Comparison of ENCODE assay signal across 35 cellular contexts in the genomic region with DNA sequence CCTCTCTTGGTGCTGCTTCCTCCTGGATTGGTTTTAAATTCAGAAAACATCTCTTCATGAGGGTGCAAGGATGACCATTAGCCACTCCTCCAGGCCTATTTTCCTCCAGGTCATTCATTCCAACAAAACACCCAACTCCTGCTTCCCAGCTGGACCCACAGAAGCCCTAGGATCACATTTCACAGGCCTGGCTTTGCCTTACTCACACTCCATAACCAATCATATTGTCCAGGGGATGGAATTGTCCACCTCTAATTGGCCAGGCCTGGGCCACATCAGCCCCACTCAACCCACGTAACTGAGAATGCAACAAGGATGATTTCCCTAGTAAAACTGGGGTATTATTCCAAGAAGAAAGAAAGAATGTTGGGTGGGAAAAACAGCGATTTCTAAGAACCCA.
"Had no signal": no experiment of that assay in that cellular context is flagged by ENCODE, and none has a peak within 500 bp of the region (broad histone marks: within the 10 kb centered on the region; RNA-seq: fewer than 3 reads in every experiment).

No MANE protein-coding gene starts in this region.

- H3K27ac ChIP-seq: cardiac muscle cell, SJCRH30, SK-N-MC, WERI-Rb-1 had no signal

- H3K4me1 Mint-ChIP-seq: activated CD4-positive, alpha-beta T cell treated with anti-CD3 and anti-CD28 coated beads for 36 hours; activated naive CD8-positive, alpha-beta T cell treated with anti-CD3 and anti-CD28 coated beads, Interleukin-2, amount 50 U/mL, for 24 hours; central memory CD8-positive, alpha-beta T cell had no signal

- H3K4me3 Mint-ChIP-seq: activated CD4-positive, alpha-beta memory T cell treated with anti-CD3 and anti-CD28 coated beads for 36 hours; activated CD4-positive, alpha-beta T cell treated with anti-CD3 and anti-CD28 coated beads for 36 hours; activated naive CD4-positive, alpha-beta T cell treated with anti-CD3 and anti-CD28 coated beads for 36 hours; activated naive CD8-positive, alpha-beta T cell; activated naive CD8-positive, alpha-beta T cell treated with anti-CD3 and anti-CD28 coated beads, Interleukin-2, amount 50 U/mL, for 24 hours; activated T-cell treated with anti-CD3 and anti-CD28 coated beads, Interleukin-2, amount 50 U/mL, for 4 hours; activated T-helper 1 cell treated with anti-CD3 and anti-CD28 coated beads, Interleukin-12 subunit alpha, Interleukin-12 subunit beta, Interleukin-2, Interleukin-4 antibody, amounts not matched to agents 30 ng/mL and 10 ng/mL and 1 ng/mL, durations not matched to agents 14 hours and 24 hours and 36 hours; brain; central memory CD8-positive, alpha-beta T cell; T-helper 1 cell treated with Interleukin-12 subunit alpha and Interleukin-12 subunit beta and Interleukin-4 antibody, amounts not matched to agents 30 μg/mL and 1 μg/mL, for 36 hours; T-helper 2 cell treated with Interferon-gamma antibody and Interleukin-4, amounts not matched to agents 5 μg/mL and 100 μg/mL, for 36 hours had no signal

- H3K9me3 Mint-ChIP-seq: activated CD4-positive, alpha-beta memory T cell treated with anti-CD3 and anti-CD28 coated beads for 36 hours; activated naive CD4-positive, alpha-beta T cell treated with anti-CD3 and anti-CD28 coated beads for 36 hours; activated naive CD8-positive, alpha-beta T cell treated with anti-CD3 and anti-CD28 coated beads, Interleukin-2, amount 50 U/mL, for 24 hours; activated T-cell treated with anti-CD3 and anti-CD28 coated beads, Interleukin-2, amount 50 U/mL, for 4 hours; activated T-helper 1 cell treated with anti-CD3 and anti-CD28 coated beads, Interleukin-12 subunit alpha, Interleukin-12 subunit beta, Interleukin-2, Interleukin-4 antibody, amounts not matched to agents 30 ng/mL and 10 ng/mL and 1 ng/mL, durations not matched to agents 14 hours and 24 hours and 36 hours; brain; central memory CD8-positive, alpha-beta T cell; T-helper 1 cell treated with Interleukin-12 subunit alpha and Interleukin-12 subunit beta and Interleukin-4 antibody, amounts not matched to agents 30 μg/mL and 1 μg/mL, for 36 hours; T-helper 2 cell treated with Interferon-gamma antibody and Interleukin-4, amounts not matched to agents 5 μg/mL and 100 μg/mL, for 36 hours had no signal

- H3K36me3 ChIP-seq: cardiac muscle cell, SJCRH30, WERI-Rb-1 had no signal

- DNase-seq: activated CD4-positive, alpha-beta memory T cell treated with anti-CD3 and anti-CD28 coated beads for 36 hours; activated CD4-positive, alpha-beta T cell treated with anti-CD3 and anti-CD28 coated beads for 36 hours; activated CD4-positive, alpha-beta T cell treated with anti-CD3 and anti-CD28 coated beads, Interleukin-2, amount 50 U/mL, for 1 hour; activated CD8-positive, alpha-beta memory T cell treated with anti-CD3 and anti-CD28 coated beads, Interleukin-2, amount 50 U/mL, for 4 hours; activated gamma-delta T cell treated with Interleukin-2 at 50 U/mL for 16 hours; activated naive CD4-positive, alpha-beta T cell treated with anti-CD3 and anti-CD28 coated beads for 36 hours; activated naive CD8-positive, alpha-beta T cell treated with anti-CD3 and anti-CD28 coated beads, Interleukin-2, amount 50 U/mL, for 24 hours; activated T-cell treated with anti-CD3 and anti-CD28 coated beads for 4 hours; activated T-cell treated with anti-CD3 and anti-CD28 coated beads, Interleukin-2, amount 50 U/mL, for 4 hours; anterior cingulate cortex; Kasumi-1; KG1; MM.1S; MV-4-11; NCI-H1092; NCI-H1436 treated with DMSO at 0.1 percent for 48 hours; NCI-H1694 treated with DMSO at 0.1 percent for 48 hours; NCI-H2029 treated with DMSO at 0.1 percent for 48 hours; NCI-H2107; NCI-H2171; NCI-H446; NCI-H510A treated with DMSO at 0.1 percent for 48 hours; NCI-H526 treated with DMSO at 0.1 percent for 48 hours; SHP77; WERI-Rb-1 had no signal

- H3K4me3 ChIP-seq: cardiac muscle cell, SJCRH30, SK-N-MC had no signal

- ATAC-seq: activated CD4-positive, alpha-beta T cell treated with anti-CD3 and anti-CD28 coated beads for 36 hours; activated naive CD8-positive, alpha-beta T cell treated with anti-CD3 and anti-CD28 coated beads, Interleukin-2, amount 50 U/mL, for 24 hours; activated T-cell treated with anti-CD3 and anti-CD28 coated beads, Interleukin-2, amount 50 U/mL, for 4 hours; Panc1 had no signal

- H3K27me3 Mint-ChIP-seq: activated CD4-positive, alpha-beta memory T cell treated with anti-CD3 and anti-CD28 coated beads for 36 hours; activated CD4-positive, alpha-beta T cell treated with anti-CD3 and anti-CD28 coated beads for 36 hours; activated naive CD8-positive, alpha-beta T cell; activated naive CD8-positive, alpha-beta T cell treated with anti-CD3 and anti-CD28 coated beads, Interleukin-2, amount 50 U/mL, for 24 hours; central memory CD8-positive, alpha-beta T cell had no signal

- H3K27me3 ChIP-seq: cardiac muscle cell, SJCRH30 had no signal

- H3K27ac Mint-ChIP-seq: activated CD4-positive, alpha-beta memory T cell treated with anti-CD3 and anti-CD28 coated beads for 36 hours; activated CD4-positive, alpha-beta T cell treated with anti-CD3 and anti-CD28 coated beads for 36 hours; activated naive CD4-positive, alpha-beta T cell treated with anti-CD3 and anti-CD28 coated beads for 36 hours; activated naive CD8-positive, alpha-beta T cell; activated naive CD8-positive, alpha-beta T cell treated with anti-CD3 and anti-CD28 coated beads, Interleukin-2, amount 50 U/mL, for 24 hours; activated T-helper 1 cell treated with anti-CD3 and anti-CD28 coated beads, Interleukin-12 subunit alpha, Interleukin-12 subunit beta, Interleukin-2, Interleukin-4 antibody, amounts not matched to agents 30 ng/mL and 10 ng/mL and 1 ng/mL, durations not matched to agents 14 hours and 24 hours and 36 hours; T-helper 1 cell treated with Interleukin-12 subunit alpha and Interleukin-12 subunit beta and Interleukin-4 antibody, amounts not matched to agents 30 μg/mL and 1 μg/mL, for 36 hours; T-helper 2 cell treated with Interferon-gamma antibody and Interleukin-4, amounts not matched to agents 5 μg/mL and 100 μg/mL, for 36 hours had no signal

- H3K36me3 Mint-ChIP-seq: activated CD4-positive, alpha-beta memory T cell treated with anti-CD3 and anti-CD28 coated beads for 36 hours; brain had no signal

- H3K4me1 ChIP-seq: SJCRH30 had no signal
